1 cellular context compared by ENCODE assay signal in the genomic region with DNA sequence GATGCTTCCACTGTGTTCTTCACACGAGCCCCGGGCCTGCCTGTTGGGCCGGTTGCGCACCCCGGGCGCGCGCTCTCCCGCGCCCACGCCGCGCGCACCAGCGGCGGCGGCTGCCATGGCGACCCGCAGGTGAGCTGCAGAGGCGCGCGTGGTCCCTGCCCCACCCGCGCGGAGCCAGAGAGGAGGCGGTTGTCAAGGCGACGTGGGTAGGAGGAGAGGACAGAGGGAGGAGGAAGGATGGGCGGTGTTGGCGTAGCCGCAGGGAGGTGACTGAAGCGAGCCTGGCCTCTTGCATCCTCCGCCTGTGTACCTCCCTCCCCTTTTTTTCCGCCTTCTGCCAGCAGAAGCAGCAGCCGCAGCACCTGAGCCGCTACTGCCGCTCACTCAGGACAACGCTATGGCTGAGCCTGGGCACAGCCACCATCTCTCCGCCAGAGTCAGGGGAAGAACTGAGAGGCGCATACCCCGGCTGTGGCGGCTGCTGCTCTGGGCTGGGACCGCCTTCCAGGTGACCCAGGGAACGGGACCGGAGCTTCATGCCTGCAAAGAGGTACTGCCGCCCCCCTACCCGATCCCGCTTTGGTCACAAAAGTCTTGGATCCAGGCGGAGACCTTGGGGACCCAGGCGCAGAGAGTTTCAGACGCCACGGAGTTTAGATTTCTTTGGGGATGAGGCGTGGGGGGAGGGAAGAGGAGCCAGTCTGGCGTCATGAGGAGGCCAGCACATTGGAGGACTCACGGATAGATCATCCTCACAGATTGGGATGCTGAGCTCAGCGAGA.
TF ChIP-seq lines count a peak whose summit lies in the region.

A gene with protein sequence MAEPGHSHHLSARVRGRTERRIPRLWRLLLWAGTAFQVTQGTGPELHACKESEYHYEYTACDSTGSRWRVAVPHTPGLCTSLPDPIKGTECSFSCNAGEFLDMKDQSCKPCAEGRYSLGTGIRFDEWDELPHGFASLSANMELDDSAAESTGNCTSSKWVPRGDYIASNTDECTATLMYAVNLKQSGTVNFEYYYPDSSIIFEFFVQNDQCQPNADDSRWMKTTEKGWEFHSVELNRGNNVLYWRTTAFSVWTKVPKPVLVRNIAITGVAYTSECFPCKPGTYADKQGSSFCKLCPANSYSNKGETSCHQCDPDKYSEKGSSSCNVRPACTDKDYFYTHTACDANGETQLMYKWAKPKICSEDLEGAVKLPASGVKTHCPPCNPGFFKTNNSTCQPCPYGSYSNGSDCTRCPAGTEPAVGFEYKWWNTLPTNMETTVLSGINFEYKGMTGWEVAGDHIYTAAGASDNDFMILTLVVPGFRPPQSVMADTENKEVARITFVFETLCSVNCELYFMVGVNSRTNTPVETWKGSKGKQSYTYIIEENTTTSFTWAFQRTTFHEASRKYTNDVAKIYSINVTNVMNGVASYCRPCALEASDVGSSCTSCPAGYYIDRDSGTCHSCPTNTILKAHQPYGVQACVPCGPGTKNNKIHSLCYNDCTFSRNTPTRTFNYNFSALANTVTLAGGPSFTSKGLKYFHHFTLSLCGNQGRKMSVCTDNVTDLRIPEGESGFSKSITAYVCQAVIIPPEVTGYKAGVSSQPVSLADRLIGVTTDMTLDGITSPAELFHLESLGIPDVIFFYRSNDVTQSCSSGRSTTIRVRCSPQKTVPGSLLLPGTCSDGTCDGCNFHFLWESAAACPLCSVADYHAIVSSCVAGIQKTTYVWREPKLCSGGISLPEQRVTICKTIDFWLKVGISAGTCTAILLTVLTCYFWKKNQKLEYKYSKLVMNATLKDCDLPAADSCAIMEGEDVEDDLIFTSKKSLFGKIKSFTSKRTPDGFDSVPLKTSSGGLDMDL (plus strand): TSS at position 329 of the 782 bp plus-strand sequence. CDS start 69 bp downstream, at position 398.

TF ChIP-seq in HEK293, 187 proteins besides CTCF, POLR2A, EP300 and RAD21 (continued from another document):
- TF ChIP-seq, protein P1, sequence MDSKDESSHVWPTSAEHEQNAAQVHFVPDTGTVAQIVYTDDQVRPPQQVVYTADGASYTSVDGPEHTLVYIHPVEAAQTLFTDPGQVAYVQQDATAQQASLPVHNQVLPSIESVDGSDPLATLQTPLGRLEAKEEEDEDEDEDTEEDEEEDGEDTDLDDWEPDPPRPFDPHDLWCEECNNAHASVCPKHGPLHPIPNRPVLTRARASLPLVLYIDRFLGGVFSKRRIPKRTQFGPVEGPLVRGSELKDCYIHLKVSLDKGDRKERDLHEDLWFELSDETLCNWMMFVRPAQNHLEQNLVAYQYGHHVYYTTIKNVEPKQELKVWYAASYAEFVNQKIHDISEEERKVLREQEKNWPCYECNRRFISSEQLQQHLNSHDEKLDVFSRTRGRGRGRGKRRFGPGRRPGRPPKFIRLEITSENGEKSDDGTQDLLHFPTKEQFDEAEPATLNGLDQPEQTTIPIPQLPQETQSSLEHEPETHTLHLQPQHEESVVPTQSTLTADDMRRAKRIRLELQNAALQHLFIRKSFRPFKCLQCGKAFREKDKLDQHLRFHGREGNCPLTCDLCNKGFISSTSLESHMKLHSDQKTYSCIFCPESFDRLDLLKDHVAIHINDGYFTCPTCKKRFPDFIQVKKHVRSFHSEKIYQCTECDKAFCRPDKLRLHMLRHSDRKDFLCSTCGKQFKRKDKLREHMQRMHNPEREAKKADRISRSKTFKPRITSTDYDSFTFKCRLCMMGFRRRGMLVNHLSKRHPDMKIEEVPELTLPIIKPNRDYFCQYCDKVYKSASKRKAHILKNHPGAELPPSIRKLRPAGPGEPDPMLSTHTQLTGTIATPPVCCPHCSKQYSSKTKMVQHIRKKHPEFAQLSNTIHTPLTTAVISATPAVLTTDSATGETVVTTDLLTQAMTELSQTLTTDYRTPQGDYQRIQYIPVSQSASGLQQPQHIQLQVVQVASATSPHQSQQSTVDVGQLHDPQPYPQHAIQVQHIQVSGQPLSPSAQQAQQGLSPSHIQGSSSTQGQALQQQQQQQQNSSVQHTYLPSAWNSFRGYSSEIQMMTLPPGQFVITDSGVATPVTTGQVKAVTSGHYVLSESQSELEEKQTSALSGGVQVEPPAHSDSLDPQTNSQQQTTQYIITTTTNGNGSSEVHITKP (tag by site-specific recombination; IDR thresholded peaks at IDR 0.05) = no peak
- TF ChIP-seq ZFHX2 (tag by site-specific recombination; conservative IDR thresholded peaks at IDR 0.05) = peak; percentile 96
- TF ChIP-seq BCL11A (tag by site-specific recombination; IDR thresholded peaks at IDR 0.05; ENCODE audit: low read depth) = no peak
- TF ChIP-seq ZNF184 (tag by site-specific recombination; IDR thresholded peaks at IDR 0.05) = no peak
- no peak for TF ChIP-seq ZNF433 (tag by site-specific recombination; IDR thresholded peaks at IDR 0.05; ENCODE audit: low read depth)
- TF ChIP-seq, protein P2, sequence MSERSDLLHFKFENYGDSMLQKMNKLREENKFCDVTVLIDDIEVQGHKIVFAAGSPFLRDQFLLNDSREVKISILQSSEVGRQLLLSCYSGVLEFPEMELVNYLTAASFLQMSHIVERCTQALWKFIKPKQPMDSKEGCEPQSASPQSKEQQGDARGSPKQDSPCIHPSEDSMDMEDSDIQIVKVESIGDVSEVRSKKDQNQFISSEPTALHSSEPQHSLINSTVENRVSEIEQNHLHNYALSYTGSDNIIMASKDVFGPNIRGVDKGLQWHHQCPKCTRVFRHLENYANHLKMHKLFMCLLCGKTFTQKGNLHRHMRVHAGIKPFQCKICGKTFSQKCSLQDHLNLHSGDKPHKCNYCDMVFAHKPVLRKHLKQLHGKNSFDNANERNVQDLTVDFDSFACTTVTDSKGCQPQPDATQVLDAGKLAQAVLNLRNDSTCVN (tag by site-specific recombination; optimal IDR thresholded peaks at IDR 0.05) = peak; percentile 31
- TF ChIP-seq OVOL3 (tag by site-specific recombination; IDR thresholded peaks at IDR 0.05) = no peak
- no peak for TF ChIP-seq ZNF707 (tag by site-specific recombination; IDR thresholded peaks at IDR 0.05)
- no peak for TF ChIP-seq ZNF830 (tag by site-specific recombination; IDR thresholded peaks at IDR 0.05; ENCODE audit: low read depth)
- TF ChIP-seq ZNF623 (tag by site-specific recombination; IDR thresholded peaks at IDR 0.05) = no peak
- no peak for TF ChIP-seq ZNF639 (tag by site-specific recombination; IDR thresholded peaks at IDR 0.05)
- no peak for TF ChIP-seq ZNF555 (tag by site-specific recombination; conservative IDR thresholded peaks at IDR 0.05)
- no peak for TF ChIP-seq ZNF2 (tag by site-specific recombination; IDR thresholded peaks at IDR 0.05)
- no peak for TF ChIP-seq ZNF677 (tag by site-specific recombination; IDR thresholded peaks at IDR 0.05)
- TF ChIP-seq ZNF513 (tag by site-specific recombination; IDR thresholded peaks at IDR 0.05) = no peak
- 0 out of 2 replicates have a peak, but pooled peaks have one; percentile 17 for TF ChIP-seq KLF1 (tag by site-specific recombination; IDR thresholded peaks at IDR 0.05)
- TF ChIP-seq EGR2 (tag by site-specific recombination; IDR thresholded peaks at IDR 0.05; ENCODE audit: low read depth) = peak; percentile 80
- 0 out of 2 replicates have a peak, but pooled peaks have one; percentile 15 for TF ChIP-seq ZNF335 (tag by site-specific recombination; conservative IDR thresholded peaks at IDR 0.05)
- no peak for TF ChIP-seq ZNF416 (tag by site-specific recombination; IDR thresholded peaks at IDR 0.05)
- no peak for TF ChIP-seq HOXA7 (CRISPR knock-in tag; IDR thresholded peaks at IDR 0.05; ENCODE audit: borderline replicate concordance)
- 0 out of 2 replicates have a peak, but pooled peaks have one; percentile 32 for TF ChIP-seq ZNF600 (tag by site-specific recombination; IDR thresholded peaks at IDR 0.05)
- TF ChIP-seq ZSCAN16 (tag by site-specific recombination; IDR thresholded peaks at IDR 0.05) = no peak
- no peak for TF ChIP-seq ZNF266 (tag by site-specific recombination; IDR thresholded peaks at IDR 0.05; ENCODE audit: low read depth)
- TF ChIP-seq ZNF426 (tag by site-specific recombination; IDR thresholded peaks at IDR 0.05) = no peak
- TF ChIP-seq PRDM4 (tag by site-specific recombination; IDR thresholded peaks at IDR 0.05) = no peak
- no peak for TF ChIP-seq ZNF404 (tag by site-specific recombination; IDR thresholded peaks at IDR 0.05)
- no peak for TF ChIP-seq ZNF777 (tag by site-specific recombination; IDR thresholded peaks at IDR 0.05; ENCODE audit: borderline replicate concordance)
